In genomic region chr5:144026286-144026685, GRCh38 we compare ENCODE assay signal across 3 cellular contexts.
"Had no signal": no experiment of that assay in that cellular context is flagged by ENCODE, and none has a peak within 500 bp of the region (broad histone marks: within the 10 kb centered on the region; RNA-seq: fewer than 3 reads in every experiment).

No MANE protein-coding gene starts in this region.

- ATAC-seq: GM12878 had no signal

- DNase-seq: GDM1, GF-D8 had no signal

- H3K4me3 ChIP-seq: GM12878 had no signal
